In the genomic region with DNA sequence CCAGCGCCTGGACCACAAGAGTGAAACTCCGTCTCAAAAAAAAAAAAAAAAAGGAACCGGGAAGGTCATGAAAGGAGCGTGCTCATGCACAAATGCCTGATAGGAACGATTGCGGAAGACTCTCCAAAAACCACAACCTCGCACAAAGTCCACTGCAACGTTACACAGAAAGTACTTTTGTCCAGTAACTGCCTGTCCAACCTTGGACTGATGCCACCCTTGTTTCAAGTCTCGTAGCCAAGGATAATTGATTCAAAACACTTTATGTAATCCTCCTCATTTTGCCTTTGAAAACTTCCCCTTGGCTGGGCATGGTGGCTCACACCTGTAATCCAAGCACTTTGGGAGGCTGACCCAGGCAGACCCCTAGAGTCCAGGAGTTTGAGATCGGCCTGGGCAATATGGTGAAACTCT, we compare ENCODE assay signal across 1 cellular context.
TF ChIP-seq lines count a peak whose summit lies in the region.

No MANE protein-coding gene starts in this region.

TF ChIP-seq in HepG2, 621 proteins besides CTCF, POLR2A, EP300 and RAD21 (continued from another document and continues in another):
- TF ChIP-seq, protein P1, sequence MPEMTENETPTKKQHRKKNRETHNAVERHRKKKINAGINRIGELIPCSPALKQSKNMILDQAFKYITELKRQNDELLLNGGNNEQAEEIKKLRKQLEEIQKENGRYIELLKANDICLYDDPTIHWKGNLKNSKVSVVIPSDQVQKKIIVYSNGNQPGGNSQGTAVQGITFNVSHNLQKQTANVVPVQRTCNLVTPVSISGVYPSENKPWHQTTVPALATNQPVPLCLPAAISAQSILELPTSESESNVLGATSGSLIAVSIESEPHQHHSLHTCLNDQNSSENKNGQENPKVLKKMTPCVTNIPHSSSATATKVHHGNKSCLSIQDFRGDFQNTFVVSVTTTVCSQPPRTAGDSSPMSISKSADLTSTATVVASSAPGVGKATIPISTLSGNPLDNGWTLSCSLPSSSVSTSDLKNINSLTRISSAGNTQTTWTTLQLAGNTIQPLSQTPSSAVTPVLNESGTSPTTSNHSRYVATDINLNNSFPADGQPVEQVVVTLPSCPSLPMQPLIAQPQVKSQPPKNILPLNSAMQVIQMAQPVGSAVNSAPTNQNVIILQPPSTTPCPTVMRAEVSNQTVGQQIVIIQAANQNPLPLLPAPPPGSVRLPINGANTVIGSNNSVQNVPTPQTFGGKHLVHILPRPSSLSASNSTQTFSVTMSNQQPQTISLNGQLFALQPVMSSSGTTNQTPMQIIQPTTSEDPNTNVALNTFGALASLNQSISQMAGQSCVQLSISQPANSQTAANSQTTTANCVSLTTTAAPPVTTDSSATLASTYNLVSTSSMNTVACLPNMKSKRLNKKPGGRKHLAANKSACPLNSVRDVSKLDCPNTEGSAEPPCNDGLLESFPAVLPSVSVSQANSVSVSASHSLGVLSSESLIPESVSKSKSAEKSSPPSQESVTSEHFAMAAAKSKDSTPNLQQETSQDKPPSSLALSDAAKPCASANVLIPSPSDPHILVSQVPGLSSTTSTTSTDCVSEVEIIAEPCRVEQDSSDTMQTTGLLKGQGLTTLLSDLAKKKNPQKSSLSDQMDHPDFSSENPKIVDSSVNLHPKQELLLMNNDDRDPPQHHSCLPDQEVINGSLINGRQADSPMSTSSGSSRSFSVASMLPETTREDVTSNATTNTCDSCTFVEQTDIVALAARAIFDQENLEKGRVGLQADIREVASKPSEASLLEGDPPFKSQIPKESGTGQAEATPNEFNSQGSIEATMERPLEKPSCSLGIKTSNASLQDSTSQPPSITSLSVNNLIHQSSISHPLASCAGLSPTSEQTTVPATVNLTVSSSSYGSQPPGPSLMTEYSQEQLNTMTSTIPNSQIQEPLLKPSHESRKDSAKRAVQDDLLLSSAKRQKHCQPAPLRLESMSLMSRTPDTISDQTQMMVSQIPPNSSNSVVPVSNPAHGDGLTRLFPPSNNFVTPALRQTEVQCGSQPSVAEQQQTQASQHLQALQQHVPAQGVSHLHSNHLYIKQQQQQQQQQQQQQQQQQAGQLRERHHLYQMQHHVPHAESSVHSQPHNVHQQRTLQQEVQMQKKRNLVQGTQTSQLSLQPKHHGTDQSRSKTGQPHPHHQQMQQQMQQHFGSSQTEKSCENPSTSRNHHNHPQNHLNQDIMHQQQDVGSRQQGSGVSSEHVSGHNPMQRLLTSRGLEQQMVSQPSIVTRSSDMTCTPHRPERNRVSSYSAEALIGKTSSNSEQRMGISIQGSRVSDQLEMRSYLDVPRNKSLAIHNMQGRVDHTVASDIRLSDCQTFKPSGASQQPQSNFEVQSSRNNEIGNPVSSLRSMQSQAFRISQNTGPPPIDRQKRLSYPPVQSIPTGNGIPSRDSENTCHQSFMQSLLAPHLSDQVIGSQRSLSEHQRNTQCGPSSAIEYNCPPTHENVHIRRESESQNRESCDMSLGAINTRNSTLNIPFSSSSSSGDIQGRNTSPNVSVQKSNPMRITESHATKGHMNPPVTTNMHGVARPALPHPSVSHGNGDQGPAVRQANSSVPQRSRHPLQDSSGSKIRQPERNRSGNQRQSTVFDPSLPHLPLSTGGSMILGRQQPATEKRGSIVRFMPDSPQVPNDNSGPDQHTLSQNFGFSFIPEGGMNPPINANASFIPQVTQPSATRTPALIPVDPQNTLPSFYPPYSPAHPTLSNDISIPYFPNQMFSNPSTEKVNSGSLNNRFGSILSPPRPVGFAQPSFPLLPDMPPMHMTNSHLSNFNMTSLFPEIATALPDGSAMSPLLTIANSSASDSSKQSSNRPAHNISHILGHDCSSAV (CRISPR knock-in tag; IDR thresholded peaks at IDR 0.05; ENCODE audit: borderline replicate concordance), result no peak
- TF ChIP-seq, protein P2, sequence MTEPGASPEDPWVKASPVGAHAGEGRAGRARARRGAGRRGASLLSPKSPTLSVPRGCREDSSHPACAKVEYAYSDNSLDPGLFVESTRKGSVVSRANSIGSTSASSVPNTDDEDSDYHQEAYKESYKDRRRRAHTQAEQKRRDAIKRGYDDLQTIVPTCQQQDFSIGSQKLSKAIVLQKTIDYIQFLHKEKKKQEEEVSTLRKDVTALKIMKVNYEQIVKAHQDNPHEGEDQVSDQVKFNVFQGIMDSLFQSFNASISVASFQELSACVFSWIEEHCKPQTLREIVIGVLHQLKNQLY (CRISPR knock-in tag; IDR thresholded peaks at IDR 0.05), result peak; percentile 91
- TF ChIP-seq ZNF124 (CRISPR knock-in tag; IDR thresholded peaks at IDR 0.05) (peak; percentile 38; the same call in 1 of the 2 replicates), ZMYM3 (CRISPR knock-in tag; IDR thresholded peaks at IDR 0.05) (peak; percentile 79; the same call in 1 of the 2 replicates), ZNF484 (CRISPR knock-in tag; IDR thresholded peaks at IDR 0.05; ENCODE audit: borderline replicate concordance, low read depth) (no peak), ZNF44 (CRISPR knock-in tag; IDR thresholded peaks at IDR 0.05) (no peak), ZNF331 (CRISPR knock-in tag; IDR thresholded peaks at IDR 0.05) (peak; percentile 87), SRSF1 (optimal IDR thresholded peaks at IDR 0.05; ENCODE audit: low read depth, low read length) (no peak), ATAD3A (CRISPR knock-in tag; IDR thresholded peaks at IDR 0.05) (no peak), TAF15 (IDR thresholded peaks at IDR 0.05; ENCODE audit: low read depth, low read length, poor library complexity, severe bottlenecking) (no peak), TEAD2 (CRISPR knock-in tag; IDR thresholded peaks at IDR 0.05) (no peak), ZNF430 (CRISPR knock-in tag; IDR thresholded peaks at IDR 0.05) (peak; percentile 61; the same call in 1 of the 2 replicates), KLF9 (CRISPR knock-in tag; IDR thresholded peaks at IDR 0.05; ENCODE audit: low read depth) (no peak), ZNF761 (CRISPR knock-in tag; conservative IDR thresholded peaks at IDR 0.05) (no peak), NBN (conservative IDR thresholded peaks at IDR 0.05) (no peak), SALL2 (CRISPR knock-in tag; IDR thresholded peaks at IDR 0.05) (no peak), ZNF33B (CRISPR knock-in tag; IDR thresholded peaks at IDR 0.05) (no peak), ZFP1 (CRISPR knock-in tag; IDR thresholded peaks at IDR 0.05) (0 out of 2 replicates have a peak, but pooled peaks have one; percentile 66), ETV5 (CRISPR knock-in tag; IDR thresholded peaks at IDR 0.05; ENCODE audit: borderline replicate concordance) (peak; percentile 86; the same call in 1 of the 2 replicates), ZNF20 (CRISPR knock-in tag; IDR thresholded peaks at IDR 0.05) (no peak), ZZZ3 (CRISPR knock-in tag; IDR thresholded peaks at IDR 0.05; ENCODE audit: borderline replicate concordance) (no peak), THAP11 (CRISPR knock-in tag; IDR thresholded peaks at IDR 0.05) (peak; percentile 74), FOXJ3 (CRISPR knock-in tag; IDR thresholded peaks at IDR 0.05; ENCODE audit: borderline replicate concordance) (peak; percentile 90; the same call in 1 of the 2 replicates), HDAC1 (CRISPR knock-in tag; IDR thresholded peaks at IDR 0.05) (no peak)
- TF ChIP-seq, protein P3, sequence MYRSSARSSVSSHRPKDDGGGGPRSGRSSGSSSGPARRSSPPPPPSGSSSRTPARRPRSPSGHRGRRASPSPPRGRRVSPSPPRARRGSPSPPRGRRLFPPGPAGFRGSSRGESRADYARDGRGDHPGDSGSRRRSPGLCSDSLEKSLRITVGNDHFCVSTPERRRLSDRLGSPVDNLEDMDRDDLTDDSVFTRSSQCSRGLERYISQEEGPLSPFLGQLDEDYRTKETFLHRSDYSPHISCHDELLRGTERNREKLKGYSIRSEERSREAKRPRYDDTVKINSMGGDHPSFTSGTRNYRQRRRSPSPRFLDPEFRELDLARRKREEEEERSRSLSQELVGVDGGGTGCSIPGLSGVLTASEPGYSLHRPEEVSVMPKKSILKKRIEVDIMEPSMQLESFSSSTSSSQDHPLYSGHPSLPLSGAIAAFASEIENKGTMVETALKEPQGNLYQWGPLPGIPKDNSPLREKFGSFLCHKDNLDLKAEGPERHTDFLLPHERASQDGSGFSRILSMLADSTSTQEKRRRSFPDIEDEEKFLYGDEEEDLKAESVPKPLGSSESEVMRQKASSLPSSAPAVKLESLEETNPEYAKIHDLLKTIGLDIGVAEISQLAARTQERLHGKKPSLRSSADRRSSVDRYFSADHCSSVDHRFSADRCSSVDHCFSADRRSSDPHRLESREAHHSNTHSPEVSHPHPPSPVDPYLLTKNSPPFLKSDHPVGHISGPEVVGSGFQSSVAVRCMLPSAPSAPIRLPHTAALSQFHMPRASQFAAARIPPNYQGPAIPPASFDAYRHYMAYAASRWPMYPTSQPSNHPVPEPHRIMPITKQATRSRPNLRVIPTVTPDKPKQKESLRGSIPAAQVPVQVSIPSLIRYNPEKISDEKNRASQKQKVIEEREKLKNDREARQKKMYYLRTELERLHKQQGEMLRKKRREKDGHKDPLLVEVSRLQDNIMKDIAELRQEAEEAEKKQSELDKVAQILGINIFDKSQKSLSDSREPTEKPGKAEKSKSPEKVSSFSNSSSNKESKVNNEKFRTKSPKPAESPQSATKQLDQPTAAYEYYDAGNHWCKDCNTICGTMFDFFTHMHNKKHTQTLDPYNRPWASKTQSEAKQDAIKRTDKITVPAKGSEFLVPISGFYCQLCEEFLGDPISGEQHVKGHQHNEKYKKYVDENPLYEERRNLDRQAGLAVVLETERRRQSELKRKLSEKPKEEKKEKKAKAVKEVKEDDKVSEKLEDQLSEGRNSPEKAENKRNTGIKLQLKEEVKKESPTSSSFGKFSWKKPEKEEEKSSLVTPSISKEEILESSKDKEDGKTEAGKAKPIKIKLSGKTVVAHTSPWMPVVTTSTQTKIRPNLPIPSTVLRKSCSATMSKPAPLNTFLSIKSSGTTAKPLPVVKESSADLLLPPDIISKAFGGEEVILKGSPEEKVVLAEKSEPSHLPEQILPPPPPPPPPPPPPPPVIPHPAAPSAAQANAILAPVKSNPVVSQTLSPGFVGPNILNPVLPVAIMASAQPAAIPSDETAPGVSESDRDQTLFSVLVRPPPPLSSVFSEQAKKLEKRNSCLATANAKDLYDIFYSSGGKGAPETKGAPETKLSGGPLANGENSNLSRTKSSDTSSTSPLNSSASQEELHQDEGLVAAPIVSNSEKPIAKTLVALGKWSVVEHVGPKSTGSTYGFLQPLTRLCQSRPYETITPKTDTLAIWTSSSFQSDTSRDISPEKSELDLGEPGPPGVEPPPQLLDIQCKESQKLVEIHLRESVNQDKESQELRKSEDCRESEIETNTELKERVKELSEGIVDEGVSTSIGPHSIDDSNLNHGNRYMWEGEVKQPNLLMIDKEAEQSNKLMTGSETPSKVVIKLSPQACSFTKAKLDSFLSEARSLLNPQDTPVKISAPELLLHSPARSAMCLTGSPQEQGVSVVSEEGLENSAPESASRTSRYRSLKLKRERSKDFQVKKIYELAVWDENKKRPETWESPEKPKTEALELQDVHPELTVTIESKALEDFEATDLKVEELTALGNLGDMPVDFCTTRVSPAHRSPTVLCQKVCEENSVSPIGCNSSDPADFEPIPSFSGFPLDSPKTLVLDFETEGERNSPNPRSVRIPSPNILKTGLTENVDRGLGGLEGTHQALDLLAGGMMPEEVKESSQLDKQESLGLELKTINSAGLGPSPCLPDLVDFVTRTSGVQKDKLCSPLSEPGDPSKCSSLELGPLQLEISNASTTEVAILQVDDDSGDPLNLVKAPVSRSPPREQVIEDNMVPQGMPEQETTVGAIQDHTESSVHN (CRISPR knock-in tag; IDR thresholded peaks at IDR 0.05), result 0 out of 2 replicates have a peak, but pooled peaks have one; percentile 53
- TF ChIP-seq, protein P4, sequence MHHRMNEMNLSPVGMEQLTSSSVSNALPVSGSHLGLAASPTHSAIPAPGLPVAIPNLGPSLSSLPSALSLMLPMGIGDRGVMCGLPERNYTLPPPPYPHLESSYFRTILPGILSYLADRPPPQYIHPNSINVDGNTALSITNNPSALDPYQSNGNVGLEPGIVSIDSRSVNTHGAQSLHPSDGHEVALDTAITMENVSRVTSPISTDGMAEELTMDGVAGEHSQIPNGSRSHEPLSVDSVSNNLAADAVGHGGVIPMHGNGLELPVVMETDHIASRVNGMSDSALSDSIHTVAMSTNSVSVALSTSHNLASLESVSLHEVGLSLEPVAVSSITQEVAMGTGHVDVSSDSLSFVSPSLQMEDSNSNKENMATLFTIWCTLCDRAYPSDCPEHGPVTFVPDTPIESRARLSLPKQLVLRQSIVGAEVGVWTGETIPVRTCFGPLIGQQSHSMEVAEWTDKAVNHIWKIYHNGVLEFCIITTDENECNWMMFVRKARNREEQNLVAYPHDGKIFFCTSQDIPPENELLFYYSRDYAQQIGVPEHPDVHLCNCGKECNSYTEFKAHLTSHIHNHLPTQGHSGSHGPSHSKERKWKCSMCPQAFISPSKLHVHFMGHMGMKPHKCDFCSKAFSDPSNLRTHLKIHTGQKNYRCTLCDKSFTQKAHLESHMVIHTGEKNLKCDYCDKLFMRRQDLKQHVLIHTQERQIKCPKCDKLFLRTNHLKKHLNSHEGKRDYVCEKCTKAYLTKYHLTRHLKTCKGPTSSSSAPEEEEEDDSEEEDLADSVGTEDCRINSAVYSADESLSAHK (CRISPR knock-in tag; IDR thresholded peaks at IDR 0.05; ENCODE audit: borderline replicate concordance), result no peak
